1 cellular context compared by ENCODE assay signal in the genomic region with DNA sequence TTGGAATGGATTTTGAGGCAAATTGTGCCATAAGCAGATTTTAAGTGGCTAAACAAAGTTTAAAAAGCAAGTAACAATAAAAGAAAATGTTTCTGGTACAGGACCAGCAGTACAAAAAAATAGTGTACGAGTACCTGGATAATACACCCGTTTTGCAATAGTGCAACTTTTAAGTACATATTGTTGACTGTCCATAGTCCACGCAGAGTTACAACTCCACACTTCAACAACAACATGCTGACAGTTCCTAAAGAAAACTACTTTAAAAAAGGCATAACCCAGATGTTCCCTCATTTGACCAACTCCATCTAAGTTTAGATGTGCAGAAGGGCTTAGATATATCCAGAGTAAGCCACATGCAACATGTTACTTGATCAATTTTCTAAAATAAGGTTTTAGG.
A peak's percentile ranks its signal among the peaks of the same experiment; 100 is the strongest.
TF ChIP-seq lines count a peak whose summit lies in the region.

No MANE protein-coding gene starts in this region.

TF ChIP-seq in HepG2, 621 proteins besides CTCF, POLR2A, EP300 and RAD21 (continued from another document and continues in another):
- TF ChIP-seq, protein P1, sequence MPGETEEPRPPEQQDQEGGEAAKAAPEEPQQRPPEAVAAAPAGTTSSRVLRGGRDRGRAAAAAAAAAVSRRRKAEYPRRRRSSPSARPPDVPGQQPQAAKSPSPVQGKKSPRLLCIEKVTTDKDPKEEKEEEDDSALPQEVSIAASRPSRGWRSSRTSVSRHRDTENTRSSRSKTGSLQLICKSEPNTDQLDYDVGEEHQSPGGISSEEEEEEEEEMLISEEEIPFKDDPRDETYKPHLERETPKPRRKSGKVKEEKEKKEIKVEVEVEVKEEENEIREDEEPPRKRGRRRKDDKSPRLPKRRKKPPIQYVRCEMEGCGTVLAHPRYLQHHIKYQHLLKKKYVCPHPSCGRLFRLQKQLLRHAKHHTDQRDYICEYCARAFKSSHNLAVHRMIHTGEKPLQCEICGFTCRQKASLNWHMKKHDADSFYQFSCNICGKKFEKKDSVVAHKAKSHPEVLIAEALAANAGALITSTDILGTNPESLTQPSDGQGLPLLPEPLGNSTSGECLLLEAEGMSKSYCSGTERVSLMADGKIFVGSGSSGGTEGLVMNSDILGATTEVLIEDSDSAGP (CRISPR knock-in tag; IDR thresholded peaks at IDR 0.05; ENCODE audit: borderline replicate concordance): no peak
- no peak for TF ChIP-seq IKZF4 (CRISPR knock-in tag; IDR thresholded peaks at IDR 0.05; ENCODE audit: borderline replicate concordance, low read depth, not compliant biosample characterization)
- no peak for TF ChIP-seq PAF1 (CRISPR knock-in tag; IDR thresholded peaks at IDR 0.05)
- TF ChIP-seq SOX5 (CRISPR knock-in tag; IDR thresholded peaks at IDR 0.05; ENCODE audit: borderline replicate concordance): peak; percentile 76
- no peak for TF ChIP-seq EEA1 (CRISPR knock-in tag; IDR thresholded peaks at IDR 0.05; ENCODE audit: borderline replicate concordance)
- peak; percentile 88 for TF ChIP-seq GATAD2A (CRISPR knock-in tag; IDR thresholded peaks at IDR 0.05)
- TF ChIP-seq NR2F6 (IDR thresholded peaks at IDR 0.05): no peak; the same call in 1 of the 2 replicates
- no peak for TF ChIP-seq NR2F6 (CRISPR knock-in tag; IDR thresholded peaks at IDR 0.05)
- TF ChIP-seq ISX (CRISPR knock-in tag; conservative IDR thresholded peaks at IDR 0.05): no peak
- no peak for TF ChIP-seq CBX5 (CRISPR knock-in tag; IDR thresholded peaks at IDR 0.05; ENCODE audit: borderline replicate concordance)
- TF ChIP-seq ZZZ3 (CRISPR knock-in tag; IDR thresholded peaks at IDR 0.05; ENCODE audit: borderline replicate concordance): no peak
- no peak for TF ChIP-seq IRF2 (CRISPR knock-in tag; IDR thresholded peaks at IDR 0.05)
- TF ChIP-seq KLF6 (CRISPR knock-in tag; IDR thresholded peaks at IDR 0.05): 0 out of 2 replicates have a peak, but pooled peaks have one; percentile 42
- TF ChIP-seq, protein P2, sequence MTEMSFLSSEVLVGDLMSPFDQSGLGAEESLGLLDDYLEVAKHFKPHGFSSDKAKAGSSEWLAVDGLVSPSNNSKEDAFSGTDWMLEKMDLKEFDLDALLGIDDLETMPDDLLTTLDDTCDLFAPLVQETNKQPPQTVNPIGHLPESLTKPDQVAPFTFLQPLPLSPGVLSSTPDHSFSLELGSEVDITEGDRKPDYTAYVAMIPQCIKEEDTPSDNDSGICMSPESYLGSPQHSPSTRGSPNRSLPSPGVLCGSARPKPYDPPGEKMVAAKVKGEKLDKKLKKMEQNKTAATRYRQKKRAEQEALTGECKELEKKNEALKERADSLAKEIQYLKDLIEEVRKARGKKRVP (CRISPR knock-in tag; IDR thresholded peaks at IDR 0.05): peak in 1 of 2 experiments; percentile 36; a peak in 1 of 4 replicates
- TF ChIP-seq POLR2AphosphoS5 (IDR thresholded peaks at IDR 0.05; ENCODE audit: low read depth, low read length): no peak
- TF ChIP-seq, protein P3, sequence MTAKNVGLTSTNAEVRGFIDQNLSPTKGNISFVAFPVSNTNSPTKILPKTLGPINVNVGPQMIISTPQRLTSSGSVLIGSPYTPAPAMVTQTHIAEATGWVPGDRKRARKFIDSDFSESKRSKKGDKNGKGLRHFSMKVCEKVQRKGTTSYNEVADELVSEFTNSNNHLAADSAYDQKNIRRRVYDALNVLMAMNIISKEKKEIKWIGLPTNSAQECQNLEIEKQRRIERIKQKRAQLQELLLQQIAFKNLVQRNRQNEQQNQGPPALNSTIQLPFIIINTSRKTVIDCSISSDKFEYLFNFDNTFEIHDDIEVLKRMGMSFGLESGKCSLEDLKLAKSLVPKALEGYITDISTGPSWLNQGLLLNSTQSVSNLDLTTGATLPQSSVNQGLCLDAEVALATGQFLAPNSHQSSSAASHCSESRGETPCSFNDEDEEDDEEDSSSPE (CRISPR knock-in tag; IDR thresholded peaks at IDR 0.05): no peak
- TF ChIP-seq, protein P4, sequence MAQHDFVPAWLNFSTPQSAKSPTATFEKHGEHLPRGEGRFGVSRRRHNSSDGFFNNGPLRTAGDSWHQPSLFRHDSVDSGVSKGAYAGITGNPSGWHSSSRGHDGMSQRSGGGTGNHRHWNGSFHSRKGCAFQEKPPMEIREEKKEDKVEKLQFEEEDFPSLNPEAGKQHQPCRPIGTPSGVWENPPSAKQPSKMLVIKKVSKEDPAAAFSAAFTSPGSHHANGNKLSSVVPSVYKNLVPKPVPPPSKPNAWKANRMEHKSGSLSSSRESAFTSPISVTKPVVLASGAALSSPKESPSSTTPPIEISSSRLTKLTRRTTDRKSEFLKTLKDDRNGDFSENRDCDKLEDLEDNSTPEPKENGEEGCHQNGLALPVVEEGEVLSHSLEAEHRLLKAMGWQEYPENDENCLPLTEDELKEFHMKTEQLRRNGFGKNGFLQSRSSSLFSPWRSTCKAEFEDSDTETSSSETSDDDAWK (CRISPR knock-in tag; IDR thresholded peaks at IDR 0.05): no peak
- TF ChIP-seq ZNF10 (CRISPR knock-in tag; IDR thresholded peaks at IDR 0.05; ENCODE audit: borderline replicate concordance, low read depth): no peak
- no peak for TF ChIP-seq GFI1 (CRISPR knock-in tag; IDR thresholded peaks at IDR 0.05; ENCODE audit: borderline replicate concordance)
- TF ChIP-seq, protein P5, sequence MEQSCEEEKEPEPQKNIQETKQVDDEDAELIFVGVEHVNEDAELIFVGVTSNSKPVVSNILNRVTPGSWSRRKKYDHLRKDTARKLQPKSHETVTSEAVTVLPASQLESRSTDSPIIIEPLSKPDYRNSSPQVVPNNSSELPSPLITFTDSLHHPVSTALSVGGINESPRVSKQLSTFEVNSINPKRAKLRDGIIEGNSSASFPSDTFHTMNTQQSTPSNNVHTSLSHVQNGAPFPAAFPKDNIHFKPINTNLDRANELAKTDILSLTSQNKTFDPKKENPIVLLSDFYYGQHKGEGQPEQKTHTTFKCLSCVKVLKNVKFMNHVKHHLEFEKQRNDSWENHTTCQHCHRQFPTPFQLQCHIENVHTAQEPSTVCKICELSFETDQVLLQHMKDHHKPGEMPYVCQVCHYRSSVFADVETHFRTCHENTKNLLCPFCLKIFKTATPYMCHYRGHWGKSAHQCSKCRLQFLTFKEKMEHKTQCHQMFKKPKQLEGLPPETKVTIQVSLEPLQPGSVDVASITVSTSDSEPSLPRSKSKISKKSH (CRISPR knock-in tag; IDR thresholded peaks at IDR 0.05; ENCODE audit: borderline replicate concordance): no peak
- TF ChIP-seq, protein P6, sequence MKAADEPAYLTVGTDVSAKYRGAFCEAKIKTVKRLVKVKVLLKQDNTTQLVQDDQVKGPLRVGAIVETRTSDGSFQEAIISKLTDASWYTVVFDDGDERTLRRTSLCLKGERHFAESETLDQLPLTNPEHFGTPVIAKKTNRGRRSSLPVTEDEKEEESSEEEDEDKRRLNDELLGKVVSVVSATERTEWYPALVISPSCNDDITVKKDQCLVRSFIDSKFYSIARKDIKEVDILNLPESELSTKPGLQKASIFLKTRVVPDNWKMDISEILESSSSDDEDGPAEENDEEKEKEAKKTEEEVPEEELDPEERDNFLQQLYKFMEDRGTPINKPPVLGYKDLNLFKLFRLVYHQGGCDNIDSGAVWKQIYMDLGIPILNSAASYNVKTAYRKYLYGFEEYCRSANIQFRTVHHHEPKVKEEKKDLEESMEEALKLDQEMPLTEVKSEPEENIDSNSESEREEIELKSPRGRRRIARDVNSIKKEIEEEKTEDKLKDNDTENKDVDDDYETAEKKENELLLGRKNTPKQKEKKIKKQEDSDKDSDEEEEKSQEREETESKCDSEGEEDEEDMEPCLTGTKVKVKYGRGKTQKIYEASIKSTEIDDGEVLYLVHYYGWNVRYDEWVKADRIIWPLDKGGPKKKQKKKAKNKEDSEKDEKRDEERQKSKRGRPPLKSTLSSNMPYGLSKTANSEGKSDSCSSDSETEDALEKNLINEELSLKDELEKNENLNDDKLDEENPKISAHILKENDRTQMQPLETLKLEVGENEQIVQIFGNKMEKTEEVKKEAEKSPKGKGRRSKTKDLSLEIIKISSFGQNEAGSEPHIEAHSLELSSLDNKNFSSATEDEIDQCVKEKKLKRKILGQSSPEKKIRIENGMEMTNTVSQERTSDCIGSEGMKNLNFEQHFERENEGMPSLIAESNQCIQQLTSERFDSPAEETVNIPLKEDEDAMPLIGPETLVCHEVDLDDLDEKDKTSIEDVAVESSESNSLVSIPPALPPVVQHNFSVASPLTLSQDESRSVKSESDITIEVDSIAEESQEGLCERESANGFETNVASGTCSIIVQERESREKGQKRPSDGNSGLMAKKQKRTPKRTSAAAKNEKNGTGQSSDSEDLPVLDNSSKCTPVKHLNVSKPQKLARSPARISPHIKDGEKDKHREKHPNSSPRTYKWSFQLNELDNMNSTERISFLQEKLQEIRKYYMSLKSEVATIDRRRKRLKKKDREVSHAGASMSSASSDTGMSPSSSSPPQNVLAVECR (CRISPR knock-in tag; IDR thresholded peaks at IDR 0.05; ENCODE audit: borderline replicate concordance): no peak; the same call in 1 of the 2 replicates
- no peak for TF ChIP-seq ZNF562 (CRISPR knock-in tag; IDR thresholded peaks at IDR 0.05; ENCODE audit: borderline replicate concordance)
- no peak for TF ChIP-seq ZNF563 (CRISPR knock-in tag; IDR thresholded peaks at IDR 0.05)
- TF ChIP-seq MBNL3 (CRISPR knock-in tag; conservative IDR thresholded peaks at IDR 0.05): no peak
- no peak; the same call in 1 of the 2 replicates for TF ChIP-seq AHR (CRISPR knock-in tag; IDR thresholded peaks at IDR 0.05)
- no peak for TF ChIP-seq AKAP8 (CRISPR knock-in tag; IDR thresholded peaks at IDR 0.05)
- no peak for TF ChIP-seq NR2C2 (CRISPR knock-in tag; IDR thresholded peaks at IDR 0.05; ENCODE audit: borderline replicate concordance)
- TF ChIP-seq HNF4G (IDR thresholded peaks at IDR 0.05; ENCODE audit: borderline replicate concordance, low read depth, low read length): peak; percentile 70
- no peak for TF ChIP-seq HNF4G (CRISPR knock-in tag; IDR thresholded peaks at IDR 0.05; ENCODE audit: borderline replicate concordance, low read depth)
- no peak for TF ChIP-seq TAF1 (CRISPR knock-in tag; IDR thresholded peaks at IDR 0.05)
- TF ChIP-seq GABPA (IDR thresholded peaks at IDR 0.05; ENCODE audit: low read depth, low read length): no peak
- peak; percentile 11; the same call in 1 of the 2 replicates for TF ChIP-seq GABPA (CRISPR knock-in tag; IDR thresholded peaks at IDR 0.05; ENCODE audit: low read depth)
- TF ChIP-seq, protein P7, sequence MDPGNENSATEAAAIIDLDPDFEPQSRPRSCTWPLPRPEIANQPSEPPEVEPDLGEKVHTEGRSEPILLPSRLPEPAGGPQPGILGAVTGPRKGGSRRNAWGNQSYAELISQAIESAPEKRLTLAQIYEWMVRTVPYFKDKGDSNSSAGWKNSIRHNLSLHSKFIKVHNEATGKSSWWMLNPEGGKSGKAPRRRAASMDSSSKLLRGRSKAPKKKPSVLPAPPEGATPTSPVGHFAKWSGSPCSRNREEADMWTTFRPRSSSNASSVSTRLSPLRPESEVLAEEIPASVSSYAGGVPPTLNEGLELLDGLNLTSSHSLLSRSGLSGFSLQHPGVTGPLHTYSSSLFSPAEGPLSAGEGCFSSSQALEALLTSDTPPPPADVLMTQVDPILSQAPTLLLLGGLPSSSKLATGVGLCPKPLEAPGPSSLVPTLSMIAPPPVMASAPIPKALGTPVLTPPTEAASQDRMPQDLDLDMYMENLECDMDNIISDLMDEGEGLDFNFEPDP (CRISPR knock-in tag; conservative IDR thresholded peaks at IDR 0.05): no peak
- TF ChIP-seq ZNF616 (CRISPR knock-in tag; IDR thresholded peaks at IDR 0.05; ENCODE audit: low read depth): no peak
- TF ChIP-seq, protein P8, sequence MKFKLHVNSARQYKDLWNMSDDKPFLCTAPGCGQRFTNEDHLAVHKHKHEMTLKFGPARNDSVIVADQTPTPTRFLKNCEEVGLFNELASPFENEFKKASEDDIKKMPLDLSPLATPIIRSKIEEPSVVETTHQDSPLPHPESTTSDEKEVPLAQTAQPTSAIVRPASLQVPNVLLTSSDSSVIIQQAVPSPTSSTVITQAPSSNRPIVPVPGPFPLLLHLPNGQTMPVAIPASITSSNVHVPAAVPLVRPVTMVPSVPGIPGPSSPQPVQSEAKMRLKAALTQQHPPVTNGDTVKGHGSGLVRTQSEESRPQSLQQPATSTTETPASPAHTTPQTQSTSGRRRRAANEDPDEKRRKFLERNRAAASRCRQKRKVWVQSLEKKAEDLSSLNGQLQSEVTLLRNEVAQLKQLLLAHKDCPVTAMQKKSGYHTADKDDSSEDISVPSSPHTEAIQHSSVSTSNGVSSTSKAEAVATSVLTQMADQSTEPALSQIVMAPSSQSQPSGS (CRISPR knock-in tag; IDR thresholded peaks at IDR 0.05): no peak
- TF ChIP-seq, protein P9, sequence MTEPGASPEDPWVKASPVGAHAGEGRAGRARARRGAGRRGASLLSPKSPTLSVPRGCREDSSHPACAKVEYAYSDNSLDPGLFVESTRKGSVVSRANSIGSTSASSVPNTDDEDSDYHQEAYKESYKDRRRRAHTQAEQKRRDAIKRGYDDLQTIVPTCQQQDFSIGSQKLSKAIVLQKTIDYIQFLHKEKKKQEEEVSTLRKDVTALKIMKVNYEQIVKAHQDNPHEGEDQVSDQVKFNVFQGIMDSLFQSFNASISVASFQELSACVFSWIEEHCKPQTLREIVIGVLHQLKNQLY (CRISPR knock-in tag; IDR thresholded peaks at IDR 0.05): no peak
- TF ChIP-seq, protein P10, sequence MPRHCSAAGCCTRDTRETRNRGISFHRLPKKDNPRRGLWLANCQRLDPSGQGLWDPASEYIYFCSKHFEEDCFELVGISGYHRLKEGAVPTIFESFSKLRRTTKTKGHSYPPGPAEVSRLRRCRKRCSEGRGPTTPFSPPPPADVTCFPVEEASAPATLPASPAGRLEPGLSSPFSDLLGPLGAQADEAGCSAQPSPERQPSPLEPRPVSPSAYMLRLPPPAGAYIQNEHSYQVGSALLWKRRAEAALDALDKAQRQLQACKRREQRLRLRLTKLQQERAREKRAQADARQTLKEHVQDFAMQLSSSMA (CRISPR knock-in tag; IDR thresholded peaks at IDR 0.05): no peak
- no peak for TF ChIP-seq ZSCAN12 (CRISPR knock-in tag; IDR thresholded peaks at IDR 0.05)
- no peak for TF ChIP-seq ZNF350 (CRISPR knock-in tag; IDR thresholded peaks at IDR 0.05; ENCODE audit: borderline replicate concordance, low read depth)
- TF ChIP-seq SP140L (CRISPR knock-in tag; IDR thresholded peaks at IDR 0.05; ENCODE audit: borderline replicate concordance): no peak
- peak; percentile 85 for TF ChIP-seq CEBPB (IDR thresholded peaks at IDR 0.05; ENCODE audit: borderline replicate concordance, low read depth, low read length)
- no peak for TF ChIP-seq ZFY (CRISPR knock-in tag; IDR thresholded peaks at IDR 0.05)
- TF ChIP-seq, protein P11, sequence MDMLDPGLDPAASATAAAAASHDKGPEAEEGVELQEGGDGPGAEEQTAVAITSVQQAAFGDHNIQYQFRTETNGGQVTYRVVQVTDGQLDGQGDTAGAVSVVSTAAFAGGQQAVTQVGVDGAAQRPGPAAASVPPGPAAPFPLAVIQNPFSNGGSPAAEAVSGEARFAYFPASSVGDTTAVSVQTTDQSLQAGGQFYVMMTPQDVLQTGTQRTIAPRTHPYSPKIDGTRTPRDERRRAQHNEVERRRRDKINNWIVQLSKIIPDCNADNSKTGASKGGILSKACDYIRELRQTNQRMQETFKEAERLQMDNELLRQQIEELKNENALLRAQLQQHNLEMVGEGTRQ (IDR thresholded peaks at IDR 0.05; ENCODE audit: low read depth, low read length): no peak
- TF ChIP-seq, protein P11 (CRISPR knock-in tag; IDR thresholded peaks at IDR 0.05; ENCODE audit: borderline replicate concordance): no peak
- no peak for TF ChIP-seq KDM5B (CRISPR knock-in tag; IDR thresholded peaks at IDR 0.05; ENCODE audit: borderline replicate concordance)
- TF ChIP-seq PTBP1 (IDR thresholded peaks at IDR 0.05; ENCODE audit: low read depth, low read length, poor library complexity, severe bottlenecking): no peak
- TF ChIP-seq ZNF263 (CRISPR knock-in tag; IDR thresholded peaks at IDR 0.05): no peak
